1 cellular context compared by ENCODE assay signal in the genomic region with DNA sequence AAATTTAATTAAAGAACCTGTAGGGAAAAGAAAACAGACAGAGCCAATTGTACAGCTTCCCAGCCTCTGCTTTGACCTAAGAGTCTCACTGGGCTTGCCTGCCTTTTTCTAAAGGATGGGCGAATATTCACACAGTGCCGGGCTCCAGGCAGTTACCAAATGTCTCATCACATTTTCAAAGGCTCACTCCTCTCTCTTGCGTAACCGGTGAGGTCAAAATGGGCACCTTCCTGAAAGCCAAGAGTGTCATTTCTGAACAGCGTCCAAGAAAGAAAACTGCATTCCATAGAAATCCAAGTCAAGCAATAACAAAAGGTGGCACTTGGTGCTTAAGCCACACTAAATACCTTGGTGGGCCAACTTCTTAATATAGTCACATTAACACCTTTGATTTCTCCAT.
TF ChIP-seq lines count a peak whose summit lies in the region.

No MANE protein-coding gene starts in this region.

TF ChIP-seq in HepG2, 621 proteins besides CTCF, POLR2A, EP300 and RAD21 (continued from another document):
- TF ChIP-seq ZNF549 (CRISPR knock-in tag; IDR thresholded peaks at IDR 0.05): no peak
- TF ChIP-seq ATM (IDR thresholded peaks at IDR 0.05; ENCODE audit: borderline replicate concordance): no peak
- peak; percentile 27 for TF ChIP-seq ZEB1 (IDR thresholded peaks at IDR 0.05; ENCODE audit: insufficient replicate concordance, low read depth)
- TF ChIP-seq TOPORS (CRISPR knock-in tag; IDR thresholded peaks at IDR 0.05): no peak
- no peak for TF ChIP-seq MTA3 (CRISPR knock-in tag; IDR thresholded peaks at IDR 0.05)
- TF ChIP-seq SOX5 (CRISPR knock-in tag; IDR thresholded peaks at IDR 0.05; ENCODE audit: borderline replicate concordance): no peak
- TF ChIP-seq SOX13 (IDR thresholded peaks at IDR 0.05): no peak
- TF ChIP-seq SOX13 (CRISPR knock-in tag; conservative IDR thresholded peaks at IDR 0.05 in 1 of 2, IDR thresholded peaks at IDR 0.05 in 1 of 2): peak in 1 of 2 experiments; percentile 34; a peak in 1 of 4 replicates
- no peak for TF ChIP-seq PHB2 (IDR thresholded peaks at IDR 0.05; ENCODE audit: partially characterized antibody)
- no peak for TF ChIP-seq ERF (CRISPR knock-in tag; IDR thresholded peaks at IDR 0.05)
- TF ChIP-seq DPF2 (CRISPR knock-in tag; IDR thresholded peaks at IDR 0.05; ENCODE audit: borderline replicate concordance, low read depth): peak; percentile 9; the same call in 1 of the 2 replicates
- no peak for TF ChIP-seq MXD4 (CRISPR knock-in tag; IDR thresholded peaks at IDR 0.05)
- TF ChIP-seq, protein P1, sequence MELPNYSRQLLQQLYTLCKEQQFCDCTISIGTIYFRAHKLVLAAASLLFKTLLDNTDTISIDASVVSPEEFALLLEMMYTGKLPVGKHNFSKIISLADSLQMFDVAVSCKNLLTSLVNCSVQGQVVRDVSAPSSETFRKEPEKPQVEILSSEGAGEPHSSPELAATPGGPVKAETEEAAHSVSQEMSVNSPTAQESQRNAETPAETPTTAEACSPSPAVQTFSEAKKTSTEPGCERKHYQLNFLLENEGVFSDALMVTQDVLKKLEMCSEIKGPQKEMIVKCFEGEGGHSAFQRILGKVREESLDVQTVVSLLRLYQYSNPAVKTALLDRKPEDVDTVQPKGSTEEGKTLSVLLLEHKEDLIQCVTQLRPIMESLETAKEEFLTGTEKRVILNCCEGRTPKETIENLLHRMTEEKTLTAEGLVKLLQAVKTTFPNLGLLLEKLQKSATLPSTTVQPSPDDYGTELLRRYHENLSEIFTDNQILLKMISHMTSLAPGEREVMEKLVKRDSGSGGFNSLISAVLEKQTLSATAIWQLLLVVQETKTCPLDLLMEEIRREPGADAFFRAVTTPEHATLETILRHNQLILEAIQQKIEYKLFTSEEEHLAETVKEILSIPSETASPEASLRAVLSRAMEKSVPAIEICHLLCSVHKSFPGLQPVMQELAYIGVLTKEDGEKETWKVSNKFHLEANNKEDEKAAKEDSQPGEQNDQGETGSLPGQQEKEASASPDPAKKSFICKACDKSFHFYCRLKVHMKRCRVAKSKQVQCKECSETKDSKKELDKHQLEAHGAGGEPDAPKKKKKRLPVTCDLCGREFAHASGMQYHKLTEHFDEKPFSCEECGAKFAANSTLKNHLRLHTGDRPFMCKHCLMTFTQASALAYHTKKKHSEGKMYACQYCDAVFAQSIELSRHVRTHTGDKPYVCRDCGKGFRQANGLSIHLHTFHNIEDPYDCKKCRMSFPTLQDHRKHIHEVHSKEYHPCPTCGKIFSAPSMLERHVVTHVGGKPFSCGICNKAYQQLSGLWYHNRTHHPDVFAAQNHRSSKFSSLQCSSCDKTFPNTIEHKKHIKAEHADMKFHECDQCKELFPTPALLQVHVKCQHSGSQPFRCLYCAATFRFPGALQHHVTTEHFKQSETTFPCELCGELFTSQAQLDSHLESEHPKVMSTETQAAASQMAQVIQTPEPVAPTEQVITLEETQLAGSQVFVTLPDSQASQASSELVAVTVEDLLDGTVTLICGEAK (IDR thresholded peaks at IDR 0.05): no peak
- TF ChIP-seq, protein P1 (CRISPR knock-in tag; IDR thresholded peaks at IDR 0.05): no peak
- TF ChIP-seq YEATS2 (CRISPR knock-in tag; IDR thresholded peaks at IDR 0.05; ENCODE audit: borderline replicate concordance): no peak
- no peak for TF ChIP-seq ZBTB7A (CRISPR knock-in tag; IDR thresholded peaks at IDR 0.05)
- no peak for TF ChIP-seq ZSCAN25 (CRISPR knock-in tag; IDR thresholded peaks at IDR 0.05)
- TF ChIP-seq, protein P2, sequence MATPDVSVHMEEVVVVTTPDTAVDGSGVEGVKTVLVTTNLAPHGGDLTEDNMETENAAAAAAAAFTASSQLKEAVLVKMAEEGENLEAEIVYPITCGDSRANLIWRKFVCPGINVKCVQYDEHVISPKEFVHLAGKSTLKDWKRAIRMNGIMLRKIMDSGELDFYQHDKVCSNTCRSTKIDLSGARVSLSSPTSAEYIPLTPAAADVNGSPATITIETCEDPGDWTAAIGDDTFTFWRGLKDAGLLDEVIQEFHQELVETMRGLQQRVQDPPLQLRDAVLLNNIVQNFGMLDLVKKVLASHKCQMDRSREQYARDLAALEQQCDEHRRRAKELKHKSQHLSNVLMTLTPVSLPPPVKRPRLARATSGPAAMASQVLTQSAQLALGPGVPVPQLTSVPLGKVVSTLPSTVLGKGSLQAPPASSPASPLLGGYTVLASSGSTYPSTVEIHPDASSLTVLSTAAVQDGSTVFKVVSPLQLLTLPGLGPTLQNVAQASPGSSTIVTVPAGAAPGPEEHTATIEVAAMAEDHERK (CRISPR knock-in tag; IDR thresholded peaks at IDR 0.05; ENCODE audit: low read depth): no peak
- TF ChIP-seq NR2F1 (CRISPR knock-in tag; IDR thresholded peaks at IDR 0.05): peak; percentile 31 to 45; a peak in 2 of 4 replicates
